In the genomic region with DNA sequence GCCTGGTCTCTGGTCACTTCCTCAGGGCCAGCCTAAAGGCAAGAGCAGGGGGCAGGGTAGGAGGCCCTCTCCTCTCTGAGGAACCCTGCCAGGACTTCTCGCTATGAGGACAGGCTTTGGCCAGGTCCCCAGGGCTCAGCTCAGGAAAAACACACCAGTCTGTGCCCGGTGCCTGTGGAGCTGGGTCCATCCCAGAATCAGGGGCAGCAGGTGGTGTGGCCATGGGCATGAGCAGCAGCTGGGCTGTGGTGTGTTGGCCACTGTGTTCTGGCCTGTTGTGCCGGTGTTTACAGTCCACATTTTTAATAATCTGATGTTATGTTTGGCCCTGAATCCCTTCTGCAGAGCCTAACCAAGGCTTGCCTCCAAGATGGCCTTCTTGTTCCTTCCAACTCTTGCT, we compare ENCODE assay signal across 20 cellular contexts.
DNase-seq lines count a peak whose midpoint lies in the region; ATAC-seq and TF ChIP-seq lines count a peak whose summit lies in the region.
"Had no signal": no experiment of that assay in that cellular context is flagged by ENCODE, and none has a peak within 500 bp of the region (broad histone marks: within the 10 kb centered on the region; RNA-seq: fewer than 3 reads in every experiment).

No MANE protein-coding gene starts in this region.

- peak overlapping the region in 1 of 2 experiments; percentile 25 for H3K18ac ChIP-seq in mesenchymal stem cell (ENCODE audit: low read depth in 1 of 2, low read length in 2 of 2)

- TF ChIP-seq POLR2A in gastrocnemius medialis (IDR thresholded peaks at IDR 0.05), result no peak

- H3K9ac ChIP-seq in mesenchymal stem cell (ENCODE audit: low read length), result no peak overlapping the region
- H3K9ac ChIP-seq: GM23248 had no signal

- H3K4ac ChIP-seq in mesenchymal stem cell (ENCODE audit: low read depth in 1 of 2, low read length in 2 of 2), result no peak overlapping the region

- TF ChIP-seq CTCF in gastrocnemius medialis (IDR thresholded peaks at IDR 0.05 in 4 of 5, conservative IDR thresholded peaks at IDR 0.05 in 1 of 5), result no peak

- peak; percentile 31 for ATAC-seq in Right ventricle myocardium superior (ENCODE audit: poor library complexity)
- ATAC-seq in gastrocnemius medialis, result peak; percentile 32 to 64
- no peak for ATAC-seq in GM19452 (IDR thresholded peaks at IDR 0.05; ENCODE audit: unreplicated experiment)
- ATAC-seq: CD8-positive, alpha-beta T cell; HCT116; PC-3 had no signal

- H3K27ac ChIP-seq in mesenchymal stem cell (ENCODE audit: low read length, poor library complexity, severe bottlenecking), result no peak overlapping the region
- peak overlapping the region in 3 of 4 donors; percentile 25 to 58 (median 54) for H3K27ac ChIP-seq in gastrocnemius medialis
- H3K27ac ChIP-seq: GM23248 had no signal

- intact Hi-C loops in Right ventricle myocardium superior (cut with DNase I) (no loop called here), cardiac septum (cut with DNase I) (loop anchor here (5.0 kb wide), 1 partner anchor 76 kb away; no protein-coding TSS in a partner anchor), gastrocnemius medialis (cut with DNase I; ENCODE audit: low total_unique reads) (no loop called here)

- H2AFZ ChIP-seq in mesenchymal stem cell (ENCODE audit: low read depth, low read length), result no peak overlapping the region
- H2AFZ ChIP-seq: GM23248 had no signal

- H3K36me3 ChIP-seq in mesenchymal stem cell (ENCODE audit: control insufficient read depth in 1 of 2, insufficient read depth in 2 of 2, low read depth in 1 of 2, low read length in 2 of 2), result no peaks in the 10 kb centered on the region
- H3K36me3 ChIP-seq in gastrocnemius medialis, result no peaks in the 10 kb centered on the region

- no peak overlapping the region for H4K91ac ChIP-seq in mesenchymal stem cell (ENCODE audit: low read length)

- no peak overlapping the region for H4K8ac ChIP-seq in mesenchymal stem cell (ENCODE audit: low read length)

- H3K4me3 ChIP-seq in mesenchymal stem cell (ENCODE audit: insufficient read depth in 1 of 2, low read depth in 1 of 2, low read length in 2 of 2), result no peak overlapping the region
- H3K4me3 ChIP-seq in gastrocnemius medialis, result no peak overlapping the region
- H3K4me3 ChIP-seq: GM23248 had no signal

- DNase-seq in Right ventricle myocardium superior, result peak; percentile 61
- no peak for DNase-seq in cardiac septum (ENCODE audit: low spot score)
- DNase-seq in mesenchymal stem cell, result no peak
- peak; percentile 42 to 44 for DNase-seq in gastrocnemius medialis
- DNase-seq in retina, result no peak
- no peak for DNase-seq in SW480 (ENCODE audit: low spot score)
- DNase-seq in HK-2 (ENCODE audit: unreplicated experiment), result no peak
- DNase-seq: 8988T; CD8-positive, alpha-beta T cell; DMS79; GM23248; KBM-7; NCI-H1048; NCI-H1436 treated with DMSO at 0.1 percent for 48 hours; NCI-H2029 treated with DMSO at 0.1 percent for 48 hours; NCI-H2171 treated with DMSO at 0.1 percent for 48 hours; NCI-H446 treated with DMSO at 0.1 percent for 48 hours; PC-3 had no signal

- no peak overlapping the region for H2BK120ac ChIP-seq in mesenchymal stem cell (ENCODE audit: low read depth, low read length)

- peak overlapping the region in 1 of 2 experiments; percentile 93 for H2BK12ac ChIP-seq in mesenchymal stem cell (ENCODE audit: low read length in 2 of 2)

- H3K27me3 ChIP-seq in mesenchymal stem cell (ENCODE audit: control insufficient read depth in 1 of 2, insufficient read depth in 1 of 2, low read length in 2 of 2), result peaks cover 0 to 4% of the 10 kb centered on the region in 2 experiments
- no peaks in the 10 kb centered on the region for H3K27me3 ChIP-seq in gastrocnemius medialis

- H2BK15ac ChIP-seq in mesenchymal stem cell (ENCODE audit: low read depth, poor library complexity, severe bottlenecking), result peak overlapping the region; percentile 44

- in situ Hi-C loops in gastrocnemius medialis (cut with MboI; ENCODE audit: low sequenced_read_pairs in 4 of 4), result no loop called here

- no peak overlapping the region for H2BK5ac ChIP-seq in mesenchymal stem cell (ENCODE audit: low read depth, low read length, poor library complexity, severe bottlenecking)

- H3K23ac ChIP-seq in mesenchymal stem cell (ENCODE audit: low read length in 2 of 2), result no peak overlapping the region

- H3K4me2 ChIP-seq in mesenchymal stem cell (ENCODE audit: low read length, poor library complexity, severe bottlenecking), result no peak overlapping the region

- no peaks in the 10 kb centered on the region for H3K79me1 ChIP-seq in mesenchymal stem cell (replicated peaks; ENCODE audit: low read length, poor library complexity, severe bottlenecking)

- H3K4me1 ChIP-seq in mesenchymal stem cell (ENCODE audit: control insufficient read depth, insufficient read depth, low read depth, low read length) (peaks cover 14% of the 10 kb centered on the region), gastrocnemius medialis (peaks cover 28% of the 10 kb centered on the region in 2 donors)

- WGBS in mesenchymal stem cell, result 100% methylated on average over 2 of the region's 3 CpGs

- H3K14ac ChIP-seq in mesenchymal stem cell (ENCODE audit: low read length in 2 of 2), result no peak overlapping the region

- no peaks in the 10 kb centered on the region for H3K9me3 ChIP-seq in mesenchymal stem cell (ENCODE audit: control insufficient read depth, low read length)
- H3K9me3 ChIP-seq in gastrocnemius medialis, result no peaks in the 10 kb centered on the region

- no peak overlapping the region for H2AK5ac ChIP-seq in mesenchymal stem cell (ENCODE audit: low read length, severe bottlenecking)

Comparison
In these comparisons a context has a peak if more than half of its experiments do, and no peak if none do; other contexts are left out.
1. DNase-seq: peak in Right ventricle myocardium superior (single experiment) and gastrocnemius medialis (2 of 2); none in cardiac septum (single experiment), mesenchymal stem cell (single experiment), retina (single experiment), SW480 (single experiment) and HK-2 (single experiment).